ENCODE assay signal across 8 cellular contexts in the genomic region with DNA sequence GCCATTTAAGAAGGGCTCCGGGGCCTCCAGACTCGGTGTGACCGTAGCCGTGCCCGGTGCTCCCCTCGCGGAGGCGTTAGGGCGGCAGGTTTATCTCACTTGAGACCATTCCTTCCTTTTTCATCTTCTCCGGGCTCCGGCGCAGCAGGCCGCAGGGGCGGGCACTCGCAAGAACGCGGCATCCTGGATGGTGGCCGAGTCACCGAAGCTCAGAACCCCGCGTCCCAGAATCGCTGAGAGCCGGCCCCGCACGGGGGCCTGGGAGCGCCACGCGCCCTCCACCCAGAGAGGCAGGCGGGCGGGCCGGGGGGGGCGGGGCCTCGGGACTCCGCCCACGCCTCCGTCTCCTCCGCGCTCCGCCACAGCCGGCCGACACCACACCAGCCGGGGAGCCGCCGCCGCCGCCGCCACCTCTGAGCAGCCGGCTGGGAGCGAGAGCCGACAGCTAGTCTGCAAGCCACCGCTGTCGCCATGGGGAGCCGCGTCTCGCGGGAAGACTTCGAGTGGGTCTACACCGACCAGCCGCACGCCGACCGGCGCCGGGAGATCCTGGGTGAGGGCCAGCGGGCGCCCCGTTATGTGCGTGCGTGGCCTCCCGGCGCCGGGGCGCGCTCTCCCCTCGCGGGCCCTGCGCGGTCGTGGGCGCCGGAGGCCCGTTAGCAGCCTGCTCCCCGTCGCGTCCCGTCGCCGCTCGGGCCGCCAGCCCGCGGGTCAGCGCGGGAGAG. TPM values are rescaled to one million over a fixed set of nuclear protein-coding genes. Genes with fewer than 3 reads are reported as not detected.
DNase-seq lines count a peak whose midpoint lies in the region; ATAC-seq, FAIRE-seq and TF ChIP-seq lines count a peak whose summit lies in the region.

TSS of gene DEGS1 (plus strand) at position 375 of the 725 bp plus-strand sequence. CDS start at position 472, 97 bp downstream.

- peaks cover 5% of the 10 kb centered on the region; the same call in 1 of the 2 replicates for H3K36me3 ChIP-seq in DND-41 (ENCODE audit: insufficient read depth, low read length)

- ATAC-seq in DND-41 (ENCODE audit: insufficient read depth, low read depth) (peak; percentile 87), GM21737 (IDR thresholded peaks at IDR 0.05; ENCODE audit: unreplicated experiment) (peak; percentile 70)
- peak; percentile 77 to 84 for ATAC-seq in naive thymus-derived CD8-positive, alpha-beta T cell

- peak within 1 kb of the TSS; percentile 89 to 99 (median 96) for H3K27ac Mint-ChIP-seq in naive thymus-derived CD8-positive, alpha-beta T cell

- peak within 1 kb of the TSS; percentile 83 for H3K4me2 ChIP-seq in DND-41 (ENCODE audit: insufficient read depth, low read length)

- no peak for TF ChIP-seq CTCF in DND-41 (IDR thresholded peaks at IDR 0.05; ENCODE audit: borderline replicate concordance, extremely low read depth, low read length, poor library complexity, severe bottlenecking)

- peaks cover 49% of the 10 kb centered on the region for H3K79me2 ChIP-seq in DND-41 (ENCODE audit: insufficient read depth, low read length)

- H3K4me1 Mint-ChIP-seq in naive thymus-derived CD8-positive, alpha-beta T cell = peaks cover 17 to 56% (median 44%) of the 10 kb centered on the region in 4 donors

- H3K9ac ChIP-seq in DND-41 (ENCODE audit: low read depth, low read length) = peak within 1 kb of the TSS; percentile 96

- H4K20me1 ChIP-seq in DND-41 (ENCODE audit: insufficient read depth, low read length) = peaks cover 7% of the 10 kb centered on the region

- H3K9me3 ChIP-seq in DND-41 (ENCODE audit: insufficient read depth, low read length, severe bottlenecking) = no peaks in the 10 kb centered on the region

- H3K4me1 ChIP-seq in DND-41 (ENCODE audit: insufficient read depth, low read length) = peaks cover 29% of the 10 kb centered on the region

- POLR2A ChIA-PET in naive thymus-derived CD8-positive, alpha-beta T cell (lab: Charles Lee) = interaction anchor here (0.7 to 2.9 kb wide), 21 partner anchors 8 to 1539 kb away, joined by 3 to 19 read pairs (median 4); partner anchors contain the start of genes CNIH4, FBXO28, NVL and WDR26

- in situ Hi-C loops in KBM-7 (cut with MboI; ENCODE audit: low pct_unique_long_range_greater_than_20kb, low sequenced_read_pairs) = no loop called here

- no peaks in the 10 kb centered on the region for H3K27me3 Mint-ChIP-seq in naive thymus-derived CD8-positive, alpha-beta T cell

- no peak for FAIRE-seq in RCC 7860 (lab: Jason Lieb, UNC)

- H3K27ac ChIP-seq in DND-41 (ENCODE audit: low read length) = peak within 1 kb of the TSS; percentile 80

- peaks cover 0 to 11% (median 0%) of the 10 kb centered on the region in 3 donors for H3K36me3 Mint-ChIP-seq in naive thymus-derived CD8-positive, alpha-beta T cell

- peak; percentile 84 for DNase-seq in DND-41
- DNase-seq in KBM-7 = peak; percentile 91
- peak; percentile 77 for DNase-seq in RCC 7860 (ENCODE audit: low spot score)
- peak; percentile 79 for DNase-seq in activated T-helper 1 cell treated with Interleukin-2 at 50 U/mL for 16 hours (ENCODE audit: low read depth)
- DNase-seq in fibroblast of gingiva (ENCODE audit: low read depth) = peak; percentile 76
- peak; percentile 77 to 88 (median 82) for DNase-seq in naive thymus-derived CD8-positive, alpha-beta T cell
- DNase-seq in stimulated activated naive CD4-positive, alpha-beta T cell (lab: John Stamatoyannopoulos, UW) = peak; percentile 78 to 90 (median 82)

- no peaks in the 10 kb centered on the region for H3K9me3 Mint-ChIP-seq in naive thymus-derived CD8-positive, alpha-beta T cell

- H3K4me3 ChIP-seq in DND-41 (ENCODE audit: low read depth in 1 of 2, low read length in 2 of 2) = peak within 1 kb of the TSS; percentile 60 to 75

- peak within 1 kb of the TSS; percentile 84 to 96 (median 93) for H3K4me3 Mint-ChIP-seq in naive thymus-derived CD8-positive, alpha-beta T cell

- H2AFZ ChIP-seq in DND-41 (ENCODE audit: low read depth, low read length) = peak within 1 kb of the TSS; percentile 97

- H3K27me3 ChIP-seq in DND-41 (ENCODE audit: insufficient read depth, low read length, poor library complexity) = no peaks in the 10 kb centered on the region

RNA-seq across cellular contexts. Expression of gene DEGS1, which starts in this region (rescaled TPM):
- 10 to 100 TPM; 35.0 to 35.2 TPM for total RNA-seq in naive thymus-derived CD8-positive, alpha-beta T cell
- polyA plus RNA-seq in naive thymus-derived CD8-positive, alpha-beta T cell = 10 to 100 TPM; 49.0 to 77.9 (median 63.4) TPM

Comparison
In these comparisons a context has a peak if more than half of its experiments do, and no peak if none do; other contexts are left out.
1. Peak in every context shown above with its lines: DNase-seq, ATAC-seq, H3K4me3 ChIP-seq and H3K27ac ChIP-seq.